ENCODE assay signal across 14 cellular contexts in genomic region chr7:32036557-32036956, GRCh38. TPM values are rescaled to one million over a fixed set of nuclear protein-coding genes. Genes with fewer than 3 reads are reported as not detected.
DNase-seq lines count a peak whose midpoint lies in the region; ATAC-seq and TF ChIP-seq lines count a peak whose summit lies in the region.
"Had no signal": no experiment of that assay in that cellular context is flagged by ENCODE, and none has a peak within 500 bp of the region (broad histone marks: within the 10 kb centered on the region; RNA-seq: fewer than 3 reads in every experiment).

No MANE protein-coding gene starts in this region.

- H3K9me2 ChIP-seq in PC-3 (replicated peaks; ENCODE audit: low read length): no peaks in the 10 kb centered on the region

- peak overlapping the region; percentile 68 for H3K27ac ChIP-seq in PC-3 (ENCODE audit: low read length)
- H3K27ac ChIP-seq: adrenal gland, parathyroid adenoma had no signal

- no peaks in the 10 kb centered on the region for H3F3A ChIP-seq in PC-3 (ENCODE audit: low read length, unreplicated experiment)

- no peaks in the 10 kb centered on the region for H3K27me3 ChIP-seq in PC-3 (ENCODE audit: low read length)
- H3K27me3 ChIP-seq: adrenal gland had no signal

- peaks cover 58% of the 10 kb centered on the region for H3K4me1 ChIP-seq in PC-3 (ENCODE audit: insufficient read depth, low read length)
- H3K4me1 ChIP-seq: adrenal gland, parathyroid adenoma had no signal

- POLR2A ChIA-PET in PC-3 (lab: Charles Lee; ENCODE audit: unreplicated experiment): interaction anchor here (0.6 kb wide), 2 partner anchors 23 to 50 kb away, joined by 3 read pairs; no protein-coding TSS in a partner anchor

- CTCF ChIA-PET in PC-3 (lab: Charles Lee): no interaction called here

- no peak overlapping the region; the same call in 1 of the 2 replicates for H3K4me3 ChIP-seq in PC-3 (ENCODE audit: low read length)
- H3K4me3 ChIP-seq: adrenal gland had no signal

- BruUV-seq in PC-3 (replicated peaks; lab: Mats Ljungman, UMichigan): no TSS peak

- no peaks in the 10 kb centered on the region for H3K79me2 ChIP-seq in PC-3 (ENCODE audit: low read length)
- H3K79me2 ChIP-seq: parathyroid adenoma had no signal

- no peaks in the 10 kb centered on the region for H4K20me1 ChIP-seq in PC-3 (ENCODE audit: low read length)

- no peak for TF ChIP-seq CTCF in PC-3 (conservative IDR thresholded peaks at IDR 0.05; ENCODE audit: low read depth, low read length)

- peak; percentile 77 for DNase-seq in PC-3
- DNase-seq in non-pigmented ciliary epithelial cell (ENCODE audit: low read depth): peak; percentile 4
- no peak for DNase-seq in amygdala (lab: John Stamatoyannopoulos, UW)
- DNase-seq in stimulated activated CD4-positive, alpha-beta T cell treated with anti-CD3 and anti-CD28 coated beads, Interleukin-2, amount 100 ng/mL, for 48 hours: no peak
- no peak for DNase-seq in NCI-H1417 treated with DMSO at 0.1 percent for 48 hours (lab: John Stamatoyannopoulos, UW)
- DNase-seq: adrenal gland; endodermal cell; hypothalamus; NCI-H2081; stimulated activated CD4-positive, alpha-beta T cell treated with anti-CD3 and anti-CD28 coated beads, Interleukin-2, amount 100 ng/mL, for 24 hours; stimulated activated naive CD4-positive, alpha-beta T cell treated with Interleukin-2 at 50 U/mL for 16 hours had no signal

- H2AFZ ChIP-seq in PC-3 (ENCODE audit: low read length): peak overlapping the region; percentile 43
- H2AFZ ChIP-seq: parathyroid adenoma had no signal

- intact Hi-C loops in PC-3 (cut with micrococcal nuclease): loop anchor here (5.0 kb wide), 1 partner anchor 79 kb away; no protein-coding TSS in a partner anchor

- H3K9ac ChIP-seq in PC-3 (ENCODE audit: low read length): peak overlapping the region; percentile 10; the same call in 1 of the 2 replicates
- H3K9ac ChIP-seq: parathyroid adenoma had no signal

- peak overlapping the region; percentile 43 for H3K4me2 ChIP-seq in PC-3 (ENCODE audit: low read length)

- peak; percentile 49 for ATAC-seq in GM18861 (IDR thresholded peaks at IDR 0.05; ENCODE audit: unreplicated experiment)
- ATAC-seq in HG02885 (IDR thresholded peaks at IDR 0.05; ENCODE audit: poor library complexity, unreplicated experiment): peak; percentile 54
- peak; percentile 76 for ATAC-seq in PC-3

- H3K36me3 ChIP-seq in PC-3 (ENCODE audit: low read depth, low read length): no peaks in the 10 kb centered on the region
- H3K36me3 ChIP-seq: adrenal gland had no signal

- H3K9me3 ChIP-seq in PC-3 (ENCODE audit: low read length): no peaks in the 10 kb centered on the region
- H3K9me3 ChIP-seq: adrenal gland had no signal

RNA-seq across cellular contexts. Expression of gene PDE1C, which starts 33.6 kb away (rescaled TPM):
- total RNA-seq in PC-3 (2014; rRNA removed): 14.1 and 14.4 TPM in 2 replicates

Comparison
In these comparisons a context has a peak if more than half of its experiments do, and no peak if none do; other contexts are left out.
1. DNase-seq: peak in PC-3 (single experiment) and non-pigmented ciliary epithelial cell (single experiment); none in amygdala (0 of 56), stimulated activated CD4-positive, alpha-beta T cell treated with anti-CD3 and anti-CD28 coated beads, Interleukin-2, amount 100 ng/mL, for 48 hours (0 of 2) and NCI-H1417 treated with DMSO at 0.1 percent for 48 hours (single experiment).
2. Peak in every context shown above with its lines, with median percentiles within 50 percentile points of each other: ATAC-seq.